Comparison of ENCODE assay signal across 9 cellular contexts in the genomic region with DNA sequence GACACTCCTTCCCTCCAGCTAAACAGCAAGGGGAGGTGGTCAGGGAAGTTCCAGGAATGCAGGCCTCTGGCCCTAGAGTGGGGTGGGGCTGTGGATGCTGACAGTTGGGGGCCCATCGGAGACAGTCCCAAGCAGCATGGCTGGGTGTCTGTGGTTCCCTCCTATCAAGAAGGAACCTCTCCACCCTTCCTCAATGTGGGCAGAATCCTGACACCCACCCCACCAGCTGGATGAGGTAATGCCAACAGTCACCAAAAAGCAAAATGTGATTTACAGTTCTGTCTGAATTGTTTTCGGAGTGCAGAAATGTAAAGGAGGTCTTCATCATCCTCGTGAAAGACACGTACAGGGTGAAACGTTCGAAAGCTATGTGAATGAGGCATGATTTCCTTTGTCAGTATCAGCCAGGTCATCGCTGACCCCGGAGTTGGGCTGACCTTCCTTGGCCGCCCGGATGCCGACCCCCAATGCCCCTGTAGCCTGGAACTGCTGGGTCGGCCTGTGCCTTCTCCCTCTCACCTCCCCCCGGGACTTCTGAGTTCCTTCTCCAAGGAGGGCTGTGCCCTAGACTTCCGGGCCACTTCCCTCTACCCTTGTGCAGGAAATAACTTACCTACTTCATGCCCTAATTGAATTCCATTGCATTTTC. TPM values are rescaled to one million over a fixed set of nuclear protein-coding genes. Genes with fewer than 3 reads are reported as not detected.
A peak's percentile ranks its signal among the peaks of the same experiment; 100 is the strongest.
DNase-seq lines count a peak whose midpoint lies in the region; ATAC-seq and TF ChIP-seq lines count a peak whose summit lies in the region.
"Had no signal": no experiment of that assay in that cellular context is flagged by ENCODE, and none has a peak within 500 bp of the region (broad histone marks: within the 10 kb centered on the region; RNA-seq: fewer than 3 reads in every experiment).

No MANE protein-coding gene starts in this region.

- ATAC-seq in gastroesophageal sphincter (no peak), GM18517 (IDR thresholded peaks at IDR 0.05; ENCODE audit: unreplicated experiment) (no peak)

- no peak overlapping the region for H3K4me3 ChIP-seq in BLaER1 treated with 17β-estradiol and CSF1 and Interleukin-3, amounts not matched to agents 10 nM and 100 nM
- no peak overlapping the region for H3K4me3 ChIP-seq in gastroesophageal sphincter
- peak overlapping the region; percentile 61 for H3K4me3 ChIP-seq in neuron (ENCODE audit: low read length)

- 63 to 67% methylated on average over 10 to 13 of the region's 14 CpGs for WGBS in gastroesophageal sphincter (ENCODE audit: low coverage in 1 of 2), 2 donors

- TF ChIP-seq CTCF in gastroesophageal sphincter (IDR thresholded peaks at IDR 0.05), result no peak

- H3K36me3 ChIP-seq in BLaER1 treated with 17β-estradiol and CSF1 and Interleukin-3, amounts not matched to agents 10 nM and 100 nM, result peaks cover 11 to 50% (median 26%) of the 10 kb centered on the region in 11 experiments; a peak in 20 of 22 replicates
- H3K36me3 ChIP-seq in gastroesophageal sphincter (peaks cover 0 to 6% of the 10 kb centered on the region in 2 donors), neuron (ENCODE audit: insufficient read depth, low read length) (peaks cover 10% of the 10 kb centered on the region)

- peak overlapping the region; percentile 1 for H2AFZ ChIP-seq in neuron (ENCODE audit: low read depth, low read length)

- TF ChIP-seq EP300 in gastroesophageal sphincter (IDR thresholded peaks at IDR 0.05), result no peak

- H3K27me3 ChIP-seq in BLaER1 treated with 17β-estradiol and CSF1 and Interleukin-3, amounts not matched to agents 10 nM and 100 nM, result no peaks in the 10 kb centered on the region
- no peaks in the 10 kb centered on the region for H3K27me3 ChIP-seq in gastroesophageal sphincter
- H3K27me3 ChIP-seq in neuron (ENCODE audit: insufficient read depth, low read length), result no peaks in the 10 kb centered on the region

- H3K4me1 ChIP-seq in BLaER1 treated with 17β-estradiol and CSF1 and Interleukin-3, amounts not matched to agents 10 nM and 100 nM, result peaks cover 32 to 59% (median 49%) of the 10 kb centered on the region in 10 experiments
- H3K4me1 ChIP-seq in gastroesophageal sphincter (peaks cover 0 to 70% (median 31%) of the 10 kb centered on the region in 3 donors), neuron (ENCODE audit: insufficient read depth, low read length) (peaks cover 25% of the 10 kb centered on the region)

- no peaks in the 10 kb centered on the region; a peak in 1 of 22 replicates for H3K9me3 ChIP-seq in BLaER1 treated with 17β-estradiol and CSF1 and Interleukin-3, amounts not matched to agents 10 nM and 100 nM (replicated peaks in 1 of 11)
- H3K9me3 ChIP-seq in gastroesophageal sphincter (no peaks in the 10 kb centered on the region), neuron (ENCODE audit: low read length) (peaks cover 8% of the 10 kb centered on the region)

- H3K27ac ChIP-seq in BLaER1 treated with 17β-estradiol and CSF1 and Interleukin-3, amounts not matched to agents 10 nM and 100 nM, result peak overlapping the region in 3 of 11 experiments; percentile 8 to 35 (median 20); a peak in 3 of 22 replicates
- peak overlapping the region in 3 of 4 donors; percentile 57 to 63 (median 58) for H3K27ac ChIP-seq in gastroesophageal sphincter

- H3K4me2 ChIP-seq in BLaER1 treated with 17β-estradiol and CSF1 and Interleukin-3, amounts not matched to agents 10 nM and 100 nM, result peak overlapping the region in 6 of 11 experiments; percentile 2 to 61 (median 46); a peak in 10 of 22 replicates

- TF ChIP-seq POLR2A in gastroesophageal sphincter (IDR thresholded peaks at IDR 0.05), result no peak

- DNase-seq in NCI-H226, result peak; percentile 92
- DNase-seq in NCI-H446 (lab: John Stamatoyannopoulos, UW), result no peak
- DNase-seq in activated naive CD4-positive, alpha-beta T cell treated with anti-CD3 and anti-CD28 coated beads, Interleukin-2, amount 50 U/mL, for 16 hours, result no peak
- DNase-seq in mesenteric fat pad (ENCODE audit: low spot score), result no peak
- DNase-seq: NCI-H2081 treated with DMSO at 0.1 percent for 48 hours had no signal

- H4K20me1 ChIP-seq in BLaER1 treated with 17β-estradiol and CSF1 and Interleukin-3, amounts not matched to agents 10 nM and 100 nM, result peaks cover 97 to 100% (median 98%) of the 10 kb centered on the region in 11 experiments

- H3K9ac ChIP-seq in BLaER1 treated with 17β-estradiol and CSF1 and Interleukin-3, amounts not matched to agents 10 nM and 100 nM, result peak overlapping the region in 2 of 11 experiments; percentile 29 to 55; a peak in 2 of 22 replicates

RNA-seq across cellular contexts. Expression of gene FOXK1, which starts 24.4 kb away (rescaled TPM):
- total RNA-seq in gastroesophageal sphincter (10 to 100 TPM; 28.5 to 45.2 (median 30.0) TPM), mesenteric fat pad (30.2 TPM)
